ENCODE assay signal across 9 cellular contexts in the genomic region with DNA sequence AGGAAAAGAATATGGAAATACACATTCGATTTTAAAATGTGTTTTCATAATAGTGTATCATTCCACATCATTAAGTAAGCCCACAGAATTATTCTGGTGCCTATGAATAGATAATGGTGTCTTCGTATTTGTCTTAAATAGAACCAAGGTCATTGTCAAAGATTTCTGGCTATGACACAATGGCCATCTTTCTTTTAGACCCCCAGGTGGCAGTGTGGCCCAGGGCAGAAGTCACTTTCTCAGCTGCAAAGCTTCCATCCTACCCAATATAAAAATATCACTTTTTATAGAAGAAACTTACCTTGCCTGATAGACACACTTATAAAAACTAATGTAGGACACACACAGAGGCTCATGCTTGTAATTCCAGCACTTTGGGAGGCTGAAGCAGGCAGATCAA. TPM values are rescaled to one million over a fixed set of nuclear protein-coding genes. Genes with fewer than 3 reads are reported as not detected.
A peak's percentile ranks its signal among the peaks of the same experiment; 100 is the strongest.
DNase-seq lines count a peak whose midpoint lies in the region; ATAC-seq and TF ChIP-seq lines count a peak whose summit lies in the region.
"Had no signal": no experiment of that assay in that cellular context is flagged by ENCODE, and none has a peak within 500 bp of the region (broad histone marks: within the 10 kb centered on the region; RNA-seq: fewer than 3 reads in every experiment).

No MANE protein-coding gene starts in this region.

- H2AFZ ChIP-seq in SK-N-SH (ENCODE audit: low read depth), result no peak overlapping the region

- TF ChIP-seq EP300 in SK-N-SH (IDR thresholded peaks at IDR 0.05; ENCODE audit: borderline replicate concordance in 1 of 2, low read depth in 1 of 2, low read length in 1 of 2), result no peak

- no peaks in the 10 kb centered on the region for H3K9me3 ChIP-seq in SK-N-SH

- H3F3A ChIP-seq in SK-N-SH (replicated peaks; ENCODE audit: insufficient read depth), result no peaks in the 10 kb centered on the region

- H3K27ac ChIP-seq in SK-N-SH (ENCODE audit: low read depth in 2 of 2, low read length in 1 of 2), result no peak overlapping the region
- H3K27ac ChIP-seq: skin epidermis had no signal

- no peak overlapping the region for H3K4me3 ChIP-seq in SK-N-SH (ENCODE audit: low read depth in 2 of 2, low read length in 1 of 2)
- H3K4me3 ChIP-seq: skin epidermis had no signal

- no peak overlapping the region for H3K4me2 ChIP-seq in SK-N-SH

- H3K27me3 ChIP-seq in SK-N-SH (ENCODE audit: insufficient read depth), result no peaks in the 10 kb centered on the region

- no peaks in the 10 kb centered on the region for H3K9me2 ChIP-seq in SK-N-SH

- TF ChIP-seq RAD21 in SK-N-SH (IDR thresholded peaks at IDR 0.05; ENCODE audit: low read length), result peak; percentile 63

- H3K79me2 ChIP-seq in SK-N-SH (ENCODE audit: insufficient read depth), result no peaks in the 10 kb centered on the region

- peak; percentile 59 for TF ChIP-seq CTCF in SK-N-SH (IDR thresholded peaks at IDR 0.05)

- H3K9ac ChIP-seq in SK-N-SH, result no peak overlapping the region

- H4K20me1 ChIP-seq in SK-N-SH (ENCODE audit: insufficient read depth), result no peaks in the 10 kb centered on the region

- DNase-seq in NCI-H2227 (lab: John Stamatoyannopoulos, UW; ENCODE audit: unreplicated experiment) (peak; percentile 7), NCI-H2227 treated with DMSO at 0.1 percent for 48 hours (lab: John Stamatoyannopoulos, UW) (no peak), SK-N-SH (peak; percentile 37), globus pallidus (ENCODE audit: low spot score) (peak; percentile 2), NCI-H226 (no peak), SKM-1 treated with dmso at 0.1 percent for 144 hours (lab: John Stamatoyannopoulos, UW; ENCODE audit: unreplicated experiment) (no peak)

- no peaks in the 10 kb centered on the region for H3K36me3 ChIP-seq in SK-N-SH (replicated peaks in 1 of 2; ENCODE audit: control insufficient read depth in 1 of 2, insufficient read depth in 2 of 2, low read length in 1 of 2)

- ATAC-seq in HG02759 (IDR thresholded peaks at IDR 0.05; ENCODE audit: unreplicated experiment), result peak; percentile 48
- ATAC-seq in GM19452 (IDR thresholded peaks at IDR 0.05; ENCODE audit: unreplicated experiment), result no peak

- 77% methylated on average over 2 of the region's 2 CpGs for WGBS in SK-N-SH (ENCODE audit: low lambda C conversion rate)

- CTCF ChIA-PET in SK-N-SH (lab: Yijun Ruan, JAX), result interaction anchor here (0.6 to 3.0 kb wide), 7 partner anchors 52 to 485 kb away, joined by 3 to 23 read pairs (median 3); no protein-coding TSS in a partner anchor

- POLR2A ChIA-PET in SK-N-SH (lab: Yijun Ruan, JAX), result no interaction called here

- no peaks in the 10 kb centered on the region for H3K4me1 ChIP-seq in SK-N-SH (ENCODE audit: control insufficient read depth in 1 of 2, insufficient read depth in 2 of 2, low read depth in 1 of 2, low read length in 1 of 2)

TF ChIP-seq in SK-N-SH, 30 proteins besides CTCF, POLR2A, EP300 and RAD21:
- TF ChIP-seq, protein P1, sequence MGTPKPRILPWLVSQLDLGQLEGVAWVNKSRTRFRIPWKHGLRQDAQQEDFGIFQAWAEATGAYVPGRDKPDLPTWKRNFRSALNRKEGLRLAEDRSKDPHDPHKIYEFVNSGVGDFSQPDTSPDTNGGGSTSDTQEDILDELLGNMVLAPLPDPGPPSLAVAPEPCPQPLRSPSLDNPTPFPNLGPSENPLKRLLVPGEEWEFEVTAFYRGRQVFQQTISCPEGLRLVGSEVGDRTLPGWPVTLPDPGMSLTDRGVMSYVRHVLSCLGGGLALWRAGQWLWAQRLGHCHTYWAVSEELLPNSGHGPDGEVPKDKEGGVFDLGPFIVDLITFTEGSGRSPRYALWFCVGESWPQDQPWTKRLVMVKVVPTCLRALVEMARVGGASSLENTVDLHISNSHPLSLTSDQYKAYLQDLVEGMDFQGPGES (IDR thresholded peaks at IDR 0.05; ENCODE audit: low read depth, low read length), result no peak
- TF ChIP-seq, protein P2, sequence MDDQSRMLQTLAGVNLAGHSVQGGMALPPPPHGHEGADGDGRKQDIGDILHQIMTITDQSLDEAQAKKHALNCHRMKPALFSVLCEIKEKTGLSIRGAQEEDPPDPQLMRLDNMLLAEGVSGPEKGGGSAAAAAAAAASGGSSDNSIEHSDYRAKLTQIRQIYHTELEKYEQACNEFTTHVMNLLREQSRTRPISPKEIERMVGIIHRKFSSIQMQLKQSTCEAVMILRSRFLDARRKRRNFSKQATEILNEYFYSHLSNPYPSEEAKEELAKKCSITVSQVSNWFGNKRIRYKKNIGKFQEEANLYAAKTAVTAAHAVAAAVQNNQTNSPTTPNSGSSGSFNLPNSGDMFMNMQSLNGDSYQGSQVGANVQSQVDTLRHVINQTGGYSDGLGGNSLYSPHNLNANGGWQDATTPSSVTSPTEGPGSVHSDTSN (IDR thresholded peaks at IDR 0.05), result no peak
- peak; percentile 43 for TF ChIP-seq SMC3 (IDR thresholded peaks at IDR 0.05; ENCODE audit: low read depth, low read length)

RNA-seq across cellular contexts. Expression of a gene that starts 57.5 kb away (rescaled TPM):
- polyA plus RNA-seq in SK-N-SH (2012; rRNA removed), result 4.1 and 5.6 TPM in 2 replicates
- polyA plus RNA-seq in SK-N-SH (2012; cell fraction: cytosol; rRNA removed), result 6.1 and 6.2 TPM in 2 replicates
- 1.5 and 3.9 TPM in 2 replicates for polyA plus RNA-seq in SK-N-SH (2012; cell fraction: nucleus; rRNA removed)

RNA-seq across cellular contexts. Expression of a gene that starts 57.7 kb away (rescaled TPM):
- 38.2 and 56.8 TPM in 2 replicates for polyA plus RNA-seq in SK-N-SH (2012; rRNA removed)
- 29.3 and 38.9 TPM in 2 replicates for polyA plus RNA-seq in SK-N-SH (2012; cell fraction: cytosol; rRNA removed)
- 24.3 and 45.2 TPM in 2 replicates for polyA plus RNA-seq in SK-N-SH (2012; cell fraction: nucleus; rRNA removed)

Comparison
In these comparisons a context has a peak if more than half of its experiments do, and no peak if none do; other contexts are left out.
1. DNase-seq: peak in NCI-H2227 (single experiment), SK-N-SH (single experiment) and globus pallidus (single experiment); none in NCI-H2227 treated with DMSO at 0.1 percent for 48 hours (single experiment), NCI-H226 (single experiment) and SKM-1 treated with dmso at 0.1 percent for 144 hours (single experiment).